ENCODE assay signal across 1 cellular context in the genomic region with DNA sequence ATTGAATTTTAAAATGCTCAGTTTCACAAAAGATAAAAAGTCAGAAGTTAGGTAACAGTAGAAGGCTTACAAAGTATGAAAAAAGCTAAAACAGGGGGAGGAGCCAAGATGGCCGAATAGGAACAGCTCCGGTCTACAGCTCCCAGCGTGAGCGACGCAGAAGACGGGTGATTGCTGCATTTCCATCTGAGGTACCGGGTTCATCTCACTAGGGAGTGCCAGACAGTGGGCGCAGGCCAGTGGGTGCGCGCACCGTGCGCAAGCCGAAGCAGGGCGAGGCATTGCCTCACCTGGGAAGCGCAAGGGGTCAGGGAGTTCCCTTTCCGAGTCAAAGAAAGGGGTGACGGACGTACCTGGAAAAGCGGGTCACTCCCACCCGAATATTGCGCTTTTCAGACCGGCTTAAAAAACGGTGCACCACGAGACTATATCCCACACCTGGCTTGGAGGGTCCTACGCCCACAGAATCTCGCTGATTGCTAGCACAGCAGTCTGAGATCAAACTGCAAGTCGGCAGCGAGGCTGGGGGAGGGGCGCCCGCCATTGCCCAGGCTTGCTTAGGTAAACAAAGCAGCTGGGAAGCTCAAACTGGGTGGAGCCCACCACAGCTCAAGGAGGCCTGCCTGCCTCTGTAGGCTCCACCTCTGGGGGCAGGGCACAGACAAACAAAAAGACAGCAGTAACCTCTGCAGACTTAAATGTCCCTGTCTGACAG.
TF ChIP-seq lines count a peak whose summit lies in the region.
"Not testable (repeated sequence)": the region's sequence is repeated elsewhere in the genome, so short reads cannot be mapped to it uniquely, and the experiment has no call there.

No MANE protein-coding gene starts in this region.

TF ChIP-seq in K562, 482 proteins besides CTCF, POLR2A, EP300 and RAD21 (continued from another document):
- not testable (repeated sequence) for TF ChIP-seq CEBPG, NR2C2, ATF1 (CRISPR knock-in tag; IDR thresholded peaks at IDR 0.05)
- TF ChIP-seq CEBPG (tag; conservative IDR thresholded peaks at IDR 0.05 in 1 of 2, IDR thresholded peaks at IDR 0.05 in 1 of 2) (0 out of 4 replicates have a peak, but pooled peaks of 1 of the 2 experiments have one; percentile 27), MTA3 (IDR thresholded peaks at IDR 0.05; ENCODE audit: borderline replicate concordance) (peak; percentile 31; the same call in 1 of the 2 replicates), ZSCAN29 (IDR thresholded peaks at IDR 0.05) (peak; percentile 57; the same call in 1 of the 2 replicates), GABPA (tag; conservative IDR thresholded peaks at IDR 0.05; ENCODE audit: low read depth) (0 out of 2 replicates have a peak, but pooled peaks have one; percentile 14), EHMT2 (IDR thresholded peaks at IDR 0.05) (peak; percentile 38; the same call in 1 of the 2 replicates), EP400 (IDR thresholded peaks at IDR 0.05) (peak; percentile 65), POLR2G (IDR thresholded peaks at IDR 0.05; ENCODE audit: low read depth, low read length) (0 out of 2 replicates have a peak, but pooled peaks have one; percentile 32), NFRKB (IDR thresholded peaks at IDR 0.05; ENCODE audit: low read depth) (peak; percentile 94), NRF1 (conservative IDR thresholded peaks at IDR 0.05 in 1 of 2, IDR thresholded peaks at IDR 0.05 in 1 of 2) (peak; percentile 70 to 73), FOXK2 (conservative IDR thresholded peaks at IDR 0.05 in 1 of 2, IDR thresholded peaks at IDR 0.05 in 1 of 2; ENCODE audit: low read depth in 2 of 2) (peak in 1 of 2 experiments; percentile 2; a peak in 1 of 4 replicates), SUPT5H (IDR thresholded peaks at IDR 0.05) (peak; percentile 65), NR2C2 (tag; IDR thresholded peaks at IDR 0.05) (peak; percentile 47; the same call in 1 of the 2 replicates), RBFOX2 (IDR thresholded peaks at IDR 0.05; ENCODE audit: low read depth, low read length) (peak; percentile 47), YY1 (IDR thresholded peaks at IDR 0.05; ENCODE audit: borderline replicate concordance in 1 of 3, control insufficient read depth in 1 of 3, extremely low read depth in 1 of 3, insufficient read depth in 3 of 3, insufficient read length in 1 of 3, insufficient replicate concordance in 2 of 3, low read depth in 1 of 3, low read length in 2 of 3) (peak; percentile 37 to 82 (median 51)), PHF8 (IDR thresholded peaks at IDR 0.05; ENCODE audit: borderline replicate concordance, low read length) (peak; percentile 30; the same call in 1 of the 2 replicates), ATF1 (tag; IDR thresholded peaks at IDR 0.05) (peak; percentile 37; the same call in 1 of the 2 replicates), CEBPB (tag; IDR thresholded peaks at IDR 0.05) (peak; percentile 48; the same call in 1 of the 2 replicates), HNRNPLL (IDR thresholded peaks at IDR 0.05; ENCODE audit: low read depth, low read length, poor library complexity, severe bottlenecking) (peak; percentile 29), FOXA3 (CRISPR knock-in tag; conservative IDR thresholded peaks at IDR 0.05 in 1 of 2, IDR thresholded peaks at IDR 0.05 in 1 of 2) (peak in 1 of 2 experiments; percentile 58; a peak in 2 of 4 replicates), TAF9B (IDR thresholded peaks at IDR 0.05; ENCODE audit: partially characterized antibody) (peak; percentile 68), L3MBTL2 (IDR thresholded peaks at IDR 0.05) (peak; percentile 36; the same call in 1 of the 2 replicates), CXXC5 (CRISPR knock-in tag; IDR thresholded peaks at IDR 0.05) (peak; percentile 48; the same call in 1 of the 2 replicates), POLR2B (IDR thresholded peaks at IDR 0.05; ENCODE audit: low read depth, partially characterized antibody) (peak; percentile 45), BRD9 (IDR thresholded peaks at IDR 0.05; ENCODE audit: low read depth, partially characterized antibody) (peak; percentile 46), POLR2H (tag; IDR thresholded peaks at IDR 0.05; ENCODE audit: low read depth) (0 out of 2 replicates have a peak, but pooled peaks have one; percentile 32)
- TF ChIP-seq, protein P1, sequence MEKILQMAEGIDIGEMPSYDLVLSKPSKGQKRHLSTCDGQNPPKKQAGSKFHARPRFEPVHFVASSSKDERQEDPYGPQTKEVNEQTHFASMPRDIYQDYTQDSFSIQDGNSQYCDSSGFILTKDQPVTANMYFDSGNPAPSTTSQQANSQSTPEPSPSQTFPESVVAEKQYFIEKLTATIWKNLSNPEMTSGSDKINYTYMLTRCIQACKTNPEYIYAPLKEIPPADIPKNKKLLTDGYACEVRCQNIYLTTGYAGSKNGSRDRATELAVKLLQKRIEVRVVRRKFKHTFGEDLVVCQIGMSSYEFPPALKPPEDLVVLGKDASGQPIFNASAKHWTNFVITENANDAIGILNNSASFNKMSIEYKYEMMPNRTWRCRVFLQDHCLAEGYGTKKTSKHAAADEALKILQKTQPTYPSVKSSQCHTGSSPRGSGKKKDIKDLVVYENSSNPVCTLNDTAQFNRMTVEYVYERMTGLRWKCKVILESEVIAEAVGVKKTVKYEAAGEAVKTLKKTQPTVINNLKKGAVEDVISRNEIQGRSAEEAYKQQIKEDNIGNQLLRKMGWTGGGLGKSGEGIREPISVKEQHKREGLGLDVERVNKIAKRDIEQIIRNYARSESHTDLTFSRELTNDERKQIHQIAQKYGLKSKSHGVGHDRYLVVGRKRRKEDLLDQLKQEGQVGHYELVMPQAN (IDR thresholded peaks at IDR 0.05; ENCODE audit: borderline replicate concordance): 0 out of 2 replicates have a peak, but pooled peaks have one; percentile 29
- TF ChIP-seq, protein P2, sequence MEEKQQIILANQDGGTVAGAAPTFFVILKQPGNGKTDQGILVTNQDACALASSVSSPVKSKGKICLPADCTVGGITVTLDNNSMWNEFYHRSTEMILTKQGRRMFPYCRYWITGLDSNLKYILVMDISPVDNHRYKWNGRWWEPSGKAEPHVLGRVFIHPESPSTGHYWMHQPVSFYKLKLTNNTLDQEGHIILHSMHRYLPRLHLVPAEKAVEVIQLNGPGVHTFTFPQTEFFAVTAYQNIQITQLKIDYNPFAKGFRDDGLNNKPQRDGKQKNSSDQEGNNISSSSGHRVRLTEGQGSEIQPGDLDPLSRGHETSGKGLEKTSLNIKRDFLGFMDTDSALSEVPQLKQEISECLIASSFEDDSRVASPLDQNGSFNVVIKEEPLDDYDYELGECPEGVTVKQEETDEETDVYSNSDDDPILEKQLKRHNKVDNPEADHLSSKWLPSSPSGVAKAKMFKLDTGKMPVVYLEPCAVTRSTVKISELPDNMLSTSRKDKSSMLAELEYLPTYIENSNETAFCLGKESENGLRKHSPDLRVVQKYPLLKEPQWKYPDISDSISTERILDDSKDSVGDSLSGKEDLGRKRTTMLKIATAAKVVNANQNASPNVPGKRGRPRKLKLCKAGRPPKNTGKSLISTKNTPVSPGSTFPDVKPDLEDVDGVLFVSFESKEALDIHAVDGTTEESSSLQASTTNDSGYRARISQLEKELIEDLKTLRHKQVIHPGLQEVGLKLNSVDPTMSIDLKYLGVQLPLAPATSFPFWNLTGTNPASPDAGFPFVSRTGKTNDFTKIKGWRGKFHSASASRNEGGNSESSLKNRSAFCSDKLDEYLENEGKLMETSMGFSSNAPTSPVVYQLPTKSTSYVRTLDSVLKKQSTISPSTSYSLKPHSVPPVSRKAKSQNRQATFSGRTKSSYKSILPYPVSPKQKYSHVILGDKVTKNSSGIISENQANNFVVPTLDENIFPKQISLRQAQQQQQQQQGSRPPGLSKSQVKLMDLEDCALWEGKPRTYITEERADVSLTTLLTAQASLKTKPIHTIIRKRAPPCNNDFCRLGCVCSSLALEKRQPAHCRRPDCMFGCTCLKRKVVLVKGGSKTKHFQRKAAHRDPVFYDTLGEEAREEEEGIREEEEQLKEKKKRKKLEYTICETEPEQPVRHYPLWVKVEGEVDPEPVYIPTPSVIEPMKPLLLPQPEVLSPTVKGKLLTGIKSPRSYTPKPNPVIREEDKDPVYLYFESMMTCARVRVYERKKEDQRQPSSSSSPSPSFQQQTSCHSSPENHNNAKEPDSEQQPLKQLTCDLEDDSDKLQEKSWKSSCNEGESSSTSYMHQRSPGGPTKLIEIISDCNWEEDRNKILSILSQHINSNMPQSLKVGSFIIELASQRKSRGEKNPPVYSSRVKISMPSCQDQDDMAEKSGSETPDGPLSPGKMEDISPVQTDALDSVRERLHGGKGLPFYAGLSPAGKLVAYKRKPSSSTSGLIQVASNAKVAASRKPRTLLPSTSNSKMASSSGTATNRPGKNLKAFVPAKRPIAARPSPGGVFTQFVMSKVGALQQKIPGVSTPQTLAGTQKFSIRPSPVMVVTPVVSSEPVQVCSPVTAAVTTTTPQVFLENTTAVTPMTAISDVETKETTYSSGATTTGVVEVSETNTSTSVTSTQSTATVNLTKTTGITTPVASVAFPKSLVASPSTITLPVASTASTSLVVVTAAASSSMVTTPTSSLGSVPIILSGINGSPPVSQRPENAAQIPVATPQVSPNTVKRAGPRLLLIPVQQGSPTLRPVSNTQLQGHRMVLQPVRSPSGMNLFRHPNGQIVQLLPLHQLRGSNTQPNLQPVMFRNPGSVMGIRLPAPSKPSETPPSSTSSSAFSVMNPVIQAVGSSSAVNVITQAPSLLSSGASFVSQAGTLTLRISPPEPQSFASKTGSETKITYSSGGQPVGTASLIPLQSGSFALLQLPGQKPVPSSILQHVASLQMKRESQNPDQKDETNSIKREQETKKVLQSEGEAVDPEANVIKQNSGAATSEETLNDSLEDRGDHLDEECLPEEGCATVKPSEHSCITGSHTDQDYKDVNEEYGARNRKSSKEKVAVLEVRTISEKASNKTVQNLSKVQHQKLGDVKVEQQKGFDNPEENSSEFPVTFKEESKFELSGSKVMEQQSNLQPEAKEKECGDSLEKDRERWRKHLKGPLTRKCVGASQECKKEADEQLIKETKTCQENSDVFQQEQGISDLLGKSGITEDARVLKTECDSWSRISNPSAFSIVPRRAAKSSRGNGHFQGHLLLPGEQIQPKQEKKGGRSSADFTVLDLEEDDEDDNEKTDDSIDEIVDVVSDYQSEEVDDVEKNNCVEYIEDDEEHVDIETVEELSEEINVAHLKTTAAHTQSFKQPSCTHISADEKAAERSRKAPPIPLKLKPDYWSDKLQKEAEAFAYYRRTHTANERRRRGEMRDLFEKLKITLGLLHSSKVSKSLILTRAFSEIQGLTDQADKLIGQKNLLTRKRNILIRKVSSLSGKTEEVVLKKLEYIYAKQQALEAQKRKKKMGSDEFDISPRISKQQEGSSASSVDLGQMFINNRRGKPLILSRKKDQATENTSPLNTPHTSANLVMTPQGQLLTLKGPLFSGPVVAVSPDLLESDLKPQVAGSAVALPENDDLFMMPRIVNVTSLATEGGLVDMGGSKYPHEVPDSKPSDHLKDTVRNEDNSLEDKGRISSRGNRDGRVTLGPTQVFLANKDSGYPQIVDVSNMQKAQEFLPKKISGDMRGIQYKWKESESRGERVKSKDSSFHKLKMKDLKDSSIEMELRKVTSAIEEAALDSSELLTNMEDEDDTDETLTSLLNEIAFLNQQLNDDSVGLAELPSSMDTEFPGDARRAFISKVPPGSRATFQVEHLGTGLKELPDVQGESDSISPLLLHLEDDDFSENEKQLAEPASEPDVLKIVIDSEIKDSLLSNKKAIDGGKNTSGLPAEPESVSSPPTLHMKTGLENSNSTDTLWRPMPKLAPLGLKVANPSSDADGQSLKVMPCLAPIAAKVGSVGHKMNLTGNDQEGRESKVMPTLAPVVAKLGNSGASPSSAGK (IDR thresholded peaks at IDR 0.05): peak; percentile 25; the same call in 1 of the 2 replicates
- TF ChIP-seq, protein P3, sequence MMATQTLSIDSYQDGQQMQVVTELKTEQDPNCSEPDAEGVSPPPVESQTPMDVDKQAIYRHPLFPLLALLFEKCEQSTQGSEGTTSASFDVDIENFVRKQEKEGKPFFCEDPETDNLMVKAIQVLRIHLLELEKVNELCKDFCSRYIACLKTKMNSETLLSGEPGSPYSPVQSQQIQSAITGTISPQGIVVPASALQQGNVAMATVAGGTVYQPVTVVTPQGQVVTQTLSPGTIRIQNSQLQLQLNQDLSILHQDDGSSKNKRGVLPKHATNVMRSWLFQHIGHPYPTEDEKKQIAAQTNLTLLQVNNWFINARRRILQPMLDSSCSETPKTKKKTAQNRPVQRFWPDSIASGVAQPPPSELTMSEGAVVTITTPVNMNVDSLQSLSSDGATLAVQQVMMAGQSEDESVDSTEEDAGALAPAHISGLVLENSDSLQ (IDR thresholded peaks at IDR 0.05): 0 out of 2 replicates have a peak, but pooled peaks have one; percentile 12
